Comparison of ENCODE assay signal across 1 cellular context in genomic region chr2:24740142-24740541, GRCh38.
TF ChIP-seq lines count a peak whose summit lies in the region.

No MANE protein-coding gene starts in this region.

TF ChIP-seq in HepG2, 621 proteins besides CTCF, POLR2A, EP300 and RAD21 (continued from another document):
- TF ChIP-seq FOXA1 (IDR thresholded peaks at IDR 0.05) (no peak), FOXA1 (CRISPR knock-in tag; IDR thresholded peaks at IDR 0.05) (0 out of 2 replicates have a peak, but pooled peaks have one; percentile 16), EHMT2 (IDR thresholded peaks at IDR 0.05; ENCODE audit: borderline replicate concordance, low read depth, low read length) (no peak), ZNF775 (CRISPR knock-in tag; IDR thresholded peaks at IDR 0.05; ENCODE audit: borderline replicate concordance) (no peak), RBM22 (optimal IDR thresholded peaks at IDR 0.05; ENCODE audit: low read length) (no peak), KDM2A (CRISPR knock-in tag; IDR thresholded peaks at IDR 0.05; ENCODE audit: borderline replicate concordance, low read depth) (no peak), GTF2F1 (IDR thresholded peaks at IDR 0.05; ENCODE audit: low read length) (no peak), NR3C1 (CRISPR knock-in tag; IDR thresholded peaks at IDR 0.05) (no peak), ZSCAN30 (CRISPR knock-in tag; IDR thresholded peaks at IDR 0.05) (no peak), ZNF607 (CRISPR knock-in tag; IDR thresholded peaks at IDR 0.05; ENCODE audit: borderline replicate concordance) (no peak), KLF15 (CRISPR knock-in tag; IDR thresholded peaks at IDR 0.05; ENCODE audit: borderline replicate concordance) (no peak), ZBTB7A (CRISPR knock-in tag; IDR thresholded peaks at IDR 0.05) (no peak), CEBPG (CRISPR knock-in tag; IDR thresholded peaks at IDR 0.05) (peak; percentile 40; the same call in 1 of the 2 replicates), NFE2 (CRISPR knock-in tag; IDR thresholded peaks at IDR 0.05) (no peak), TMF1 (CRISPR knock-in tag; IDR thresholded peaks at IDR 0.05; ENCODE audit: low read depth) (no peak), ZNF597 (CRISPR knock-in tag; IDR thresholded peaks at IDR 0.05) (no peak), ZNF335 (CRISPR knock-in tag; IDR thresholded peaks at IDR 0.05) (no peak), NFATC3 (CRISPR knock-in tag; IDR thresholded peaks at IDR 0.05) (no peak), ATF6 (CRISPR knock-in tag; conservative IDR thresholded peaks at IDR 0.05) (no peak), ZKSCAN8 (CRISPR knock-in tag; IDR thresholded peaks at IDR 0.05; ENCODE audit: borderline replicate concordance) (no peak), CEBPB (IDR thresholded peaks at IDR 0.05; ENCODE audit: borderline replicate concordance, low read depth, low read length) (peak; percentile 71; the same call in 1 of the 2 replicates), TP53 (CRISPR knock-in tag; conservative IDR thresholded peaks at IDR 0.05) (no peak), GZF1 (CRISPR knock-in tag; IDR thresholded peaks at IDR 0.05) (no peak), ELK4 (CRISPR knock-in tag; IDR thresholded peaks at IDR 0.05; ENCODE audit: borderline replicate concordance) (no peak), ZKSCAN5 (CRISPR knock-in tag; IDR thresholded peaks at IDR 0.05) (no peak), DNMT1 (CRISPR knock-in tag; IDR thresholded peaks at IDR 0.05) (no peak), FOXA3 (CRISPR knock-in tag; IDR thresholded peaks at IDR 0.05) (0 out of 2 replicates have a peak, but pooled peaks have one; percentile 29), HNF4A (CRISPR knock-in tag; IDR thresholded peaks at IDR 0.05) (peak; percentile 53), SRF (IDR thresholded peaks at IDR 0.05; ENCODE audit: low read depth, low read length) (no peak), NCOA2 (CRISPR knock-in tag; IDR thresholded peaks at IDR 0.05) (no peak), PHF20 (CRISPR knock-in tag; IDR thresholded peaks at IDR 0.05) (no peak), NR2F2 (IDR thresholded peaks at IDR 0.05; ENCODE audit: borderline replicate concordance, low read depth) (no peak), MTF2 (CRISPR knock-in tag; IDR thresholded peaks at IDR 0.05; ENCODE audit: borderline replicate concordance) (no peak), ZNF747 (CRISPR knock-in tag; IDR thresholded peaks at IDR 0.05; ENCODE audit: borderline replicate concordance) (no peak), BCL6 (CRISPR knock-in tag; IDR thresholded peaks at IDR 0.05) (no peak), MAFK (conservative IDR thresholded peaks at IDR 0.05 in 1 of 2, IDR thresholded peaks at IDR 0.05 in 1 of 2; ENCODE audit: low read length in 2 of 2) (no peak), ZNF432 (CRISPR knock-in tag; IDR thresholded peaks at IDR 0.05; ENCODE audit: borderline replicate concordance) (no peak)
- TF ChIP-seq, protein P1, sequence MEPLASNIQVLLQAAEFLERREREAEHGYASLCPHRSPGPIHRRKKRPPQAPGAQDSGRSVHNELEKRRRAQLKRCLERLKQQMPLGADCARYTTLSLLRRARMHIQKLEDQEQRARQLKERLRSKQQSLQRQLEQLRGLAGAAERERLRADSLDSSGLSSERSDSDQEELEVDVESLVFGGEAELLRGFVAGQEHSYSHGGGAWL (CRISPR knock-in tag; IDR thresholded peaks at IDR 0.05): no peak
- TF ChIP-seq, protein P2, sequence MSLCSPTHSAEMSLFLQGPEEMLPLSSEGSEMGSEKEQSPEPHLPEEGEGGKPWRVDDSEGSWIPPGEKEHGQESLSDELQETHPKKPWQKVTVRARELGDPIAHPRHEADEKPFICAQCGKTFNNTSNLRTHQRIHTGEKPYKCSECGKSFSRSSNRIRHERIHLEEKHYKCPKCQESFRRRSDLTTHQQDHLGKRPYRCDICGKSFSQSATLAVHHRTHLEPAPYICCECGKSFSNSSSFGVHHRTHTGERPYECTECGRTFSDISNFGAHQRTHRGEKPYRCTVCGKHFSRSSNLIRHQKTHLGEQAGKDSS (CRISPR knock-in tag; IDR thresholded peaks at IDR 0.05; ENCODE audit: borderline replicate concordance, low read depth): no peak
- TF ChIP-seq, protein P3, sequence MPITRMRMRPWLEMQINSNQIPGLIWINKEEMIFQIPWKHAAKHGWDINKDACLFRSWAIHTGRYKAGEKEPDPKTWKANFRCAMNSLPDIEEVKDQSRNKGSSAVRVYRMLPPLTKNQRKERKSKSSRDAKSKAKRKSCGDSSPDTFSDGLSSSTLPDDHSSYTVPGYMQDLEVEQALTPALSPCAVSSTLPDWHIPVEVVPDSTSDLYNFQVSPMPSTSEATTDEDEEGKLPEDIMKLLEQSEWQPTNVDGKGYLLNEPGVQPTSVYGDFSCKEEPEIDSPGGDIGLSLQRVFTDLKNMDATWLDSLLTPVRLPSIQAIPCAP (CRISPR knock-in tag; IDR thresholded peaks at IDR 0.05; ENCODE audit: low read depth): no peak
- TF ChIP-seq, protein P4, sequence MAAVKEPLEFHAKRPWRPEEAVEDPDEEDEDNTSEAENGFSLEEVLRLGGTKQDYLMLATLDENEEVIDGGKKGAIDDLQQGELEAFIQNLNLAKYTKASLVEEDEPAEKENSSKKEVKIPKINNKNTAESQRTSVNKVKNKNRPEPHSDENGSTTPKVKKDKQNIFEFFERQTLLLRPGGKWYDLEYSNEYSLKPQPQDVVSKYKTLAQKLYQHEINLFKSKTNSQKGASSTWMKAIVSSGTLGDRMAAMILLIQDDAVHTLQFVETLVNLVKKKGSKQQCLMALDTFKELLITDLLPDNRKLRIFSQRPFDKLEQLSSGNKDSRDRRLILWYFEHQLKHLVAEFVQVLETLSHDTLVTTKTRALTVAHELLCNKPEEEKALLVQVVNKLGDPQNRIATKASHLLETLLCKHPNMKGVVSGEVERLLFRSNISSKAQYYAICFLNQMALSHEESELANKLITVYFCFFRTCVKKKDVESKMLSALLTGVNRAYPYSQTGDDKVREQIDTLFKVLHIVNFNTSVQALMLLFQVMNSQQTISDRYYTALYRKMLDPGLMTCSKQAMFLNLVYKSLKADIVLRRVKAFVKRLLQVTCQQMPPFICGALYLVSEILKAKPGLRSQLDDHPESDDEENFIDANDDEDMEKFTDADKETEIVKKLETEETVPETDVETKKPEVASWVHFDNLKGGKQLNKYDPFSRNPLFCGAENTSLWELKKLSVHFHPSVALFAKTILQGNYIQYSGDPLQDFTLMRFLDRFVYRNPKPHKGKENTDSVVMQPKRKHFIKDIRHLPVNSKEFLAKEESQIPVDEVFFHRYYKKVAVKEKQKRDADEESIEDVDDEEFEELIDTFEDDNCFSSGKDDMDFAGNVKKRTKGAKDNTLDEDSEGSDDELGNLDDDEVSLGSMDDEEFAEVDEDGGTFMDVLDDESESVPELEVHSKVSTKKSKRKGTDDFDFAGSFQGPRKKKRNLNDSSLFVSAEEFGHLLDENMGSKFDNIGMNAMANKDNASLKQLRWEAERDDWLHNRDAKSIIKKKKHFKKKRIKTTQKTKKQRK (IDR thresholded peaks at IDR 0.05; ENCODE audit: low read length): no peak
- TF ChIP-seq, protein P5, sequence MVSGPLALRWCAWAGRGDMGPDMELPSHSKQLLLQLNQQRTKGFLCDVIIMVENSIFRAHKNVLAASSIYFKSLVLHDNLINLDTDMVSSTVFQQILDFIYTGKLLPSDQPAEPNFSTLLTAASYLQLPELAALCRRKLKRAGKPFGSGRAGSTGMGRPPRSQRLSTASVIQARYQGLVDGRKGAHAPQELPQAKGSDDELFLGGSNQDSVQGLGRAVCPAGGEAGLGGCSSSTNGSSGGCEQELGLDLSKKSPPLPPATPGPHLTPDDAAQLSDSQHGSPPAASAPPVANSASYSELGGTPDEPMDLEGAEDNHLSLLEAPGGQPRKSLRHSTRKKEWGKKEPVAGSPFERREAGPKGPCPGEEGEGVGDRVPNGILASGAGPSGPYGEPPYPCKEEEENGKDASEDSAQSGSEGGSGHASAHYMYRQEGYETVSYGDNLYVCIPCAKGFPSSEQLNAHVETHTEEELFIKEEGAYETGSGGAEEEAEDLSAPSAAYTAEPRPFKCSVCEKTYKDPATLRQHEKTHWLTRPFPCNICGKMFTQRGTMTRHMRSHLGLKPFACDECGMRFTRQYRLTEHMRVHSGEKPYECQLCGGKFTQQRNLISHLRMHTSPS (CRISPR knock-in tag; IDR thresholded peaks at IDR 0.05; ENCODE audit: low read depth): no peak
- TF ChIP-seq, protein P6, sequence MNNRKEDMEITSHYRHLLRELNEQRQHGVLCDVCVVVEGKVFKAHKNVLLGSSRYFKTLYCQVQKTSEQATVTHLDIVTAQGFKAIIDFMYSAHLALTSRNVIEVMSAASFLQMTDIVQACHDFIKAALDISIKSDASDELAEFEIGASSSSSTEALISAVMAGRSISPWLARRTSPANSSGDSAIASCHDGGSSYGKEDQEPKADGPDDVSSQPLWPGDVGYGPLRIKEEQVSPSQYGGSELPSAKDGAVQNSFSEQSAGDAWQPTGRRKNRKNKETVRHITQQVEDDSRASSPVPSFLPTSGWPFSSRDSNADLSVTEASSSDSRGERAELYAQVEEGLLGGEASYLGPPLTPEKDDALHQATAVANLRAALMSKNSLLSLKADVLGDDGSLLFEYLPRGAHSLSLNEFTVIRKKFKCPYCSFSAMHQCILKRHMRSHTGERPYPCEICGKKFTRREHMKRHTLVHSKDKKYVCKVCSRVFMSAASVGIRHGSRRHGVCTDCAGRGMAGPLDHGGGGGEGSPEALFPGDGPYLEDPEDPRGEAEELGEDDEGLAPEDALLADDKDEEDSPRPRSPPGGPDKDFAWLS (CRISPR knock-in tag; IDR thresholded peaks at IDR 0.05; ENCODE audit: borderline replicate concordance): no peak
